24 cellular contexts compared by ENCODE assay signal in the genomic region with DNA sequence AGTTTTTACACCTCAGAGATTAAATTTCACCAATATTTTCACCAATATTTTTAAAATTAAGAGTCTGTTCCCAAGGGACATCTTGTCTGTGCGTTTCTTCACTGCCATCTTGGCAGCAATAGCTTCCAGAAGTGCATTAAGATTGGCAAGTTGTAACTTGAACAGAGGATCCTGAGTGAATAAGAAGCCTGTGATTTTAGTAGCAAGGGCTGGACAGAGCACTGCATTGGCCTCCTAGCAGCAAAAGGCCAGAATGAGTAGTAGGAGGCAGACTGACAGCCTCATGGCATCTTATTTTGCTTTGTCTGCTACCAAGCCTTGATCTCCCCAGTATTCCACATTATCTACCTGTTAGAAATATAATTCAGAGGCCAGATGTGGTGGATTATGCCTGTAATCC.
"Had no signal": no experiment of that assay in that cellular context is flagged by ENCODE, and none has a peak within 500 bp of the region (broad histone marks: within the 10 kb centered on the region; RNA-seq: fewer than 3 reads in every experiment).

No MANE protein-coding gene starts in this region.

- FAIRE-seq: kidney had no signal

- H3K9ac ChIP-seq: neural progenitor cell, parathyroid adenoma had no signal

- H3K4me3 ChIP-seq: hepatocyte, left lung, lung, neural progenitor cell, psoas muscle, right lobe of liver, smooth muscle cell, tibial nerve, uterus had no signal

- ATAC-seq: left colon; left lung; naive thymus-derived CD8-positive, alpha-beta T cell; psoas muscle; stimulated activated memory B cell treated with anti-CD40 and anti-IgM and Interleukin-4, amounts not matched to agents 10 μg/mL and 1 μg/mL and 100 μg/mL, for 72 hours; stimulated activated naive CD8-positive, alpha-beta T cell treated with anti-CD3 and anti-CD28 coated beads, Interleukin-15, amount 100 ng/mL, for 72 hours had no signal

- H3K27me3 ChIP-seq: hepatocyte, left lung, neural progenitor cell, right lobe of liver, uterus had no signal

- H3K36me3 ChIP-seq: left lung, neural progenitor cell, neutrophil, right lobe of liver, tibial nerve, uterus had no signal

- H2AFZ ChIP-seq: hepatocyte, neural progenitor cell, parathyroid adenoma had no signal

- H3K27ac ChIP-seq: hepatocyte, left lung, neural progenitor cell, neutrophil, parathyroid adenoma, psoas muscle, right lobe of liver, tibial nerve, uterus had no signal

- H3K79me2 ChIP-seq: hepatocyte, parathyroid adenoma had no signal

- H3K4me2 ChIP-seq: hepatocyte, neural progenitor cell, smooth muscle cell had no signal

- DNase-seq: kidney; left colon; left lung; naive thymus-derived CD8-positive, alpha-beta T cell; nephron progenitor cell; occipital lobe; psoas muscle; right lobe of liver; stimulated activated CD4-positive, alpha-beta T cell treated with anti-CD3 and anti-CD28 coated beads, Interleukin-1b, Interleukin-23, amount 100 ng/mL, for 48 hours; stimulated activated CD4-positive, alpha-beta T cell treated with anti-CD3 and anti-CD28 coated beads, Interleukin-2, amount 100 ng/mL, for 48 hours; stimulated activated CD4-positive, alpha-beta T cell treated with anti-CD3 and anti-CD28 coated beads, Interleukin-4, amount 100 ng/mL, for 4 hours; stimulated activated CD8-positive, alpha-beta memory T cell treated with anti-CD3 and anti-CD28 coated beads, Interleukin-4, amount 100 ng/mL, for 48 hours; stimulated activated naive CD4-positive, alpha-beta T cell treated with Interleukin-2 at 50 U/mL for 16 hours; stimulated activated naive CD8-positive, alpha-beta T cell treated with anti-CD3 and anti-CD28 coated beads, Interleukin-15, amount 100 ng/mL, for 72 hours; substantia nigra; uterus had no signal

- H3K4me1 ChIP-seq: left lung, neural progenitor cell, parathyroid adenoma, psoas muscle, tibial nerve, uterus had no signal

- H3K9me3 ChIP-seq: left lung, neutrophil, psoas muscle, right lobe of liver, tibial nerve, uterus had no signal
